ENCODE assay signal across 20 cellular contexts in the genomic region with DNA sequence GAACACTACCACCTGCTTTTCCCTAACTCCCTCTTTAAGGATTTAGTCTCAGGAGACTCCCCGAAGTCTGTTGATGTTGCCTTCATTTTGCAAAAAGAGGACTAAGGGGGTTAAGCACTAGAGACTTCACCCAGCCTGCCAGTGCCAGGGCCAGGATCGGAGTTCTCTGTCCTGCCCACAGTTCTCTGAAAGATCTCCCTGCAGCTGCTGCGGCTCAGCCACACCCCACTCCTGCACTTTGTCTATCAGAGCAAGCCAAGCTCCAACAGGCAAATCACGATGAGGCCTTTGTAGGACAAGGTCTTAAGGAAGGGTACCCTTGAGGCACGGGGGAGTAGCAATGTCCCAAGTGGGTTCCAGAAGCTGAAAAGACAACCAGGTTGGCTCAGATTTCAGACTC.
DNase-seq lines count a peak whose midpoint lies in the region; ATAC-seq, FAIRE-seq and TF ChIP-seq lines count a peak whose summit lies in the region.
"Had no signal": no experiment of that assay in that cellular context is flagged by ENCODE, and none has a peak within 500 bp of the region (broad histone marks: within the 10 kb centered on the region; RNA-seq: fewer than 3 reads in every experiment).

No MANE protein-coding gene starts in this region.

- no peak overlapping the region for H2BK12ac ChIP-seq in neuronal stem cell (ENCODE audit: low read length)

- H3K9ac ChIP-seq in HepG2 (ENCODE audit: insufficient read depth, low read depth, low read length) (no peak overlapping the region), neuronal stem cell (ENCODE audit: low read depth, low read length, poor library complexity) (no peak overlapping the region)

- POLR2A ChIA-PET in HepG2 (lab: Yijun Ruan, JAX), result interaction anchor here (1.4 to 1.5 kb wide), 2 partner anchors 48 to 255 kb away, joined by 4 to 7 read pairs; no protein-coding TSS in a partner anchor

- TF ChIP-seq CTCF in HepG2 (CRISPR knock-in tag; IDR thresholded peaks at IDR 0.05), result no peak
- no peak for TF ChIP-seq CTCF in right lobe of liver (IDR thresholded peaks at IDR 0.05)
- TF ChIP-seq CTCF in coronary artery (IDR thresholded peaks at IDR 0.05), result no peak

- no peak overlapping the region for H3K4me3 ChIP-seq in HepG2 (replicated peaks in 1 of 3; ENCODE audit: insufficient read depth in 1 of 3, low read depth in 2 of 3, low read length in 3 of 3)
- H3K4me3 ChIP-seq in right lobe of liver, result no peak overlapping the region
- no peak overlapping the region for H3K4me3 ChIP-seq in neuronal stem cell (ENCODE audit: low read length in 2 of 2)
- no peak overlapping the region for H3K4me3 ChIP-seq in coronary artery
- H3K4me3 ChIP-seq: GM12878, GM23338 had no signal

- peak overlapping the region; percentile 6 for H3K18ac ChIP-seq in neuronal stem cell (ENCODE audit: low read length)

- H3K27me3 ChIP-seq in HepG2 (ENCODE audit: control insufficient read depth in 1 of 2, insufficient read depth in 2 of 2, low read length in 2 of 2), result peaks cover 0 to 38% of the 10 kb centered on the region in 2 experiments; a peak in 2 of 5 replicates
- no peaks in the 10 kb centered on the region for H3K27me3 ChIP-seq in right lobe of liver
- H3K27me3 ChIP-seq in neuronal stem cell (ENCODE audit: control insufficient read depth in 3 of 3, insufficient read depth in 3 of 3, low read depth in 1 of 3, low read length in 3 of 3), result peaks cover 0 to 5% (median 0%) of the 10 kb centered on the region in 3 experiments

- intact Hi-C loops in HepG2 (cut with micrococcal nuclease; ENCODE audit: unreplicated experiment) (loop anchor here (2.0 to 10.0 kb wide), 3 partner anchors 37 to 1525 kb away; partner anchors contain the start of gene EGLN3), right lobe of liver (cut with DNase I) (loop anchor here in 1 of 2 donors (10.0 kb wide), 1 partner anchor 255 kb away; no protein-coding TSS in a partner anchor)

- TF ChIP-seq EP300 in HepG2 (IDR thresholded peaks at IDR 0.05; ENCODE audit: low read depth in 2 of 2, low read length in 2 of 2) (no peak), HepG2 (CRISPR knock-in tag; IDR thresholded peaks at IDR 0.05; ENCODE audit: borderline replicate concordance) (no peak)

- H4K20me1 ChIP-seq in HepG2 (ENCODE audit: insufficient read depth, low read length), result no peaks in the 10 kb centered on the region

- no peak overlapping the region for H2BK120ac ChIP-seq in neuronal stem cell (ENCODE audit: low read depth, low read length)

- H3K79me2 ChIP-seq in HepG2 (ENCODE audit: insufficient read depth, low read length), result no peaks in the 10 kb centered on the region

- FAIRE-seq in HepG2 (lab: Jason Lieb, UNC), result no peak
- FAIRE-seq: G401.6, GM12878, GM18507 had no signal

- H3K27ac ChIP-seq in HepG2 (ENCODE audit: extremely low read length, insufficient read depth, low read length) (no peak overlapping the region), right lobe of liver (no peak overlapping the region), neuronal stem cell (replicated peaks; ENCODE audit: low read length) (no peak overlapping the region), coronary artery (no peak overlapping the region)

- no peak overlapping the region for H3K23ac ChIP-seq in neuronal stem cell (ENCODE audit: low read depth, low read length, poor library complexity)

- ATAC-seq in HepG2, result no peak
- no peak for ATAC-seq in right lobe of liver
- ATAC-seq: CD8-positive, alpha-beta T cell had no signal

- H3K14ac ChIP-seq in neuronal stem cell (ENCODE audit: low read length), result no peak overlapping the region

- WGBS in HepG2 (ENCODE audit: low lambda C conversion rate), result 5% methylated on average over 5 of the region's 5 CpGs
- 86% methylated on average over 2 of the region's 5 CpGs for WGBS in right lobe of liver (ENCODE audit: insufficient coverage, low coverage, low lambda C conversion rate, missing lambda C conversion rate)
- no CpG with 5 or more reads among the region's 5 CpGs for WGBS in neuronal stem cell (ENCODE audit: extremely low coverage in 2 of 2, insufficient read length in 2 of 2, insufficient replicate concordance in 1 of 2), 2 donors

- peak overlapping the region; percentile 5 for H2AK5ac ChIP-seq in neuronal stem cell (ENCODE audit: low read depth, low read length)

- no peak overlapping the region for H3K4ac ChIP-seq in neuronal stem cell (ENCODE audit: low read length)

- H3K36me3 ChIP-seq in HepG2 (replicated peaks in 1 of 2; ENCODE audit: control insufficient read depth in 1 of 2, insufficient read depth in 2 of 2, low read length in 2 of 2) (no peaks in the 10 kb centered on the region), right lobe of liver (no peaks in the 10 kb centered on the region), neuronal stem cell (replicated peaks in 1 of 2; ENCODE audit: control insufficient read depth in 2 of 2, insufficient read depth in 2 of 2, low read length in 2 of 2) (no peaks in the 10 kb centered on the region)

- H3K9me3 ChIP-seq in HepG2 (ENCODE audit: low read length) (no peaks in the 10 kb centered on the region), right lobe of liver (no peaks in the 10 kb centered on the region), neuronal stem cell (replicated peaks in 1 of 2; ENCODE audit: control insufficient read depth in 2 of 2, insufficient read depth in 1 of 2, low read depth in 1 of 2, low read length in 2 of 2) (no peaks in the 10 kb centered on the region)

- no peaks in the 10 kb centered on the region for H3K79me1 ChIP-seq in neuronal stem cell (ENCODE audit: low read depth, low read length)

- H4K91ac ChIP-seq in neuronal stem cell (ENCODE audit: low read depth, low read length, poor library complexity), result no peak overlapping the region

- in situ Hi-C loops in HepG2 (cut with HindIII; ENCODE audit: extremely low pct_ligation_motif_present, low pct_unique_long_range_greater_than_20kb), result loop anchor here (5.0 kb wide), 1 partner anchor 262 kb away; no protein-coding TSS in a partner anchor

- H3K4me1 ChIP-seq in HepG2 (ENCODE audit: insufficient read depth, low read length) (peaks cover 38% of the 10 kb centered on the region), right lobe of liver (no peaks in the 10 kb centered on the region), neuronal stem cell (ENCODE audit: control insufficient read depth in 2 of 2, insufficient read depth in 1 of 2, low read depth in 1 of 2, low read length in 2 of 2) (peaks cover 2 to 16% of the 10 kb centered on the region in 2 donors)

- no peak overlapping the region for H4K8ac ChIP-seq in neuronal stem cell (ENCODE audit: low read depth, low read length)

- no TSS peak for BruUV-seq in HepG2 (replicated peaks; lab: Mats Ljungman, UMichigan)

- H2AFZ ChIP-seq in HepG2 (ENCODE audit: low read length), result no peak overlapping the region
- H2AFZ ChIP-seq in neuronal stem cell (ENCODE audit: low read length), result no peak overlapping the region
- H2AFZ ChIP-seq: GM23338 had no signal

- TF ChIP-seq POLR2A in HepG2 (IDR thresholded peaks at IDR 0.05; ENCODE audit: insufficient read depth in 1 of 2, low read depth in 2 of 2, low read length in 2 of 2), result no peak
- no peak for TF ChIP-seq POLR2A in right lobe of liver (IDR thresholded peaks at IDR 0.05)

- DNase-seq in NCI-H2107 treated with DMSO at 0.1 percent for 48 hours (lab: John Stamatoyannopoulos, UW; ENCODE audit: unreplicated experiment), result peak; percentile 41
- DNase-seq in NCI-H2107 (lab: John Stamatoyannopoulos, UW), result no peak
- DNase-seq in HepG2 (ENCODE audit: low spot score), result no peak
- no peak for DNase-seq in right lobe of liver
- no peak for DNase-seq in neuronal stem cell (ENCODE audit: low spot score)
- no peak for DNase-seq in NCI-H1694 (lab: John Stamatoyannopoulos, UW)
- DNase-seq in coronary artery (ENCODE audit: low spot score), result no peak
- no peak for DNase-seq in AG08396 (ENCODE audit: low spot score)
- DNase-seq: 8988T; CD8-positive, alpha-beta T cell; DND-41; NCI-H1105 treated with DMSO at 0.1 percent for 48 hours; NCI-H1930; NCI-H2227 treated with DMSO at 0.1 percent for 48 hours; NCI-H524 treated with DMSO at 0.1 percent for 48 hours; RPMI8226 had no signal

- TF ChIP-seq RAD21 in HepG2 (CRISPR knock-in tag; IDR thresholded peaks at IDR 0.05), result no peak

- CTCF ChIA-PET in HepG2 (lab: Yijun Ruan, JAX; ENCODE audit: low intra/inter-chr PET ratio, low total read pairs), result interaction anchor here (1.5 to 5.3 kb wide), 5 partner anchors 128 to 1524 kb away, joined by 8 to 92 read pairs (median 13); no protein-coding TSS in a partner anchor

- no peak overlapping the region for H3K4me2 ChIP-seq in HepG2 (ENCODE audit: low read depth, low read length)
- no peak overlapping the region for H3K4me2 ChIP-seq in neuronal stem cell (ENCODE audit: insufficient read depth, low read length, poor library complexity, severe bottlenecking)
- H3K4me2 ChIP-seq: GM23338 had no signal

- no peak overlapping the region for H2BK5ac ChIP-seq in neuronal stem cell (ENCODE audit: low read length)

- H2BK15ac ChIP-seq in neuronal stem cell (ENCODE audit: low read length), result no peak overlapping the region

TF ChIP-seq in HepG2, 621 proteins besides CTCF, POLR2A, EP300 and RAD21 (continues in another document):
- TF ChIP-seq ZBTB38 (CRISPR knock-in tag; IDR thresholded peaks at IDR 0.05) (no peak), CSRNP2 (CRISPR knock-in tag; conservative IDR thresholded peaks at IDR 0.05; ENCODE audit: low read depth) (no peak)
- TF ChIP-seq, protein P1, sequence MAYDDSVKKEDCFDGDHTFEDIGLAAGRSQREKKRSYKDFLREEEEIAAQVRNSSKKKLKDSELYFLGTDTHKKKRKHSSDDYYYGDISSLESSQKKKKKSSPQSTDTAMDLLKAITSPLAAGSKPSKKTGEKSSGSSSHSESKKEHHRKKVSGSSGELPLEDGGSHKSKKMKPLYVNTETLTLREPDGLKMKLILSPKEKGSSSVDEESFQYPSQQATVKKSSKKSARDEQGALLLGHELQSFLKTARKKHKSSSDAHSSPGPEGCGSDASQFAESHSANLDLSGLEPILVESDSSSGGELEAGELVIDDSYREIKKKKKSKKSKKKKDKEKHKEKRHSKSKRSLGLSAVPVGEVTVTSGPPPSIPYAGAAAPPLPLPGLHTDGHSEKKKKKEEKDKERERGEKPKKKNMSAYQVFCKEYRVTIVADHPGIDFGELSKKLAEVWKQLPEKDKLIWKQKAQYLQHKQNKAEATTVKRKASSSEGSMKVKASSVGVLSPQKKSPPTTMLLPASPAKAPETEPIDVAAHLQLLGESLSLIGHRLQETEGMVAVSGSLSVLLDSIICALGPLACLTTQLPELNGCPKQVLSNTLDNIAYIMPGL (CRISPR knock-in tag; IDR thresholded peaks at IDR 0.05; ENCODE audit: borderline replicate concordance in 1 of 2, low read depth in 1 of 2), result no peak
